ENCODE assay signal across 9 cellular contexts in genomic region chr3:53166781-53167291, GRCh38. TPM values are rescaled to one million over a fixed set of nuclear protein-coding genes. Genes with fewer than 3 reads are reported as not detected.
A peak's percentile ranks its signal among the peaks of the same experiment; 100 is the strongest.
DNase-seq lines count a peak whose midpoint lies in the region; ATAC-seq and TF ChIP-seq lines count a peak whose summit lies in the region.
"Had no signal": no experiment of that assay in that cellular context is flagged by ENCODE, and none has a peak within 500 bp of the region (broad histone marks: within the 10 kb centered on the region; RNA-seq: fewer than 3 reads in every experiment).

No MANE protein-coding gene starts in this region.

- H3K79me2 ChIP-seq in Karpas-422 (ENCODE audit: low read length), result peaks cover 93% of the 10 kb centered on the region

- peaks cover 32% of the 10 kb centered on the region; the same call in 1 of the 2 replicates for H4K20me1 ChIP-seq in Karpas-422 (ENCODE audit: insufficient read depth, low read depth, low read length)

- H2AFZ ChIP-seq in Karpas-422 (ENCODE audit: low read length), result no peak overlapping the region

- TF ChIP-seq CTCF in AG09319 (IDR thresholded peaks at IDR 0.05; ENCODE audit: low read depth, low read length), result no peak
- TF ChIP-seq CTCF in cardiac fibroblast (IDR thresholded peaks at IDR 0.05; ENCODE audit: low read depth, low read length), result no peak
- no peak for TF ChIP-seq CTCF in lung (IDR thresholded peaks at IDR 0.05; ENCODE audit: control extremely low read depth, extremely low read depth)

- H3K4me3 ChIP-seq in Karpas-422 (ENCODE audit: low read length) (peak overlapping the region; percentile 60), cardiac fibroblast (replicated peaks in 1 of 2; ENCODE audit: low read depth in 2 of 2, low read length in 2 of 2) (peak overlapping the region in 1 of 2 donors; percentile 24), lung (no peak overlapping the region)

- H3K4me1 ChIP-seq in Karpas-422 (ENCODE audit: low read length) (peaks cover 97% of the 10 kb centered on the region), lung (ENCODE audit: control insufficient read depth in 2 of 2, insufficient read depth in 2 of 2, low read length in 2 of 2) (peaks cover 0 to 31% of the 10 kb centered on the region in 2 donors)

- DNase-seq in AG09319 (ENCODE audit: extremely low read depth, low read depth) (peak; percentile 27), Karpas-422 (peak; percentile 74), cardiac fibroblast (ENCODE audit: low read depth in 2 of 2) (peak; percentile 81), lung (ENCODE audit: low spot score) (peak; percentile 79), NCI-H526 (lab: John Stamatoyannopoulos, UW) (no peak)
- DNase-seq: DND-41 had no signal

- H3K4me2 ChIP-seq in Karpas-422 (ENCODE audit: low read depth, low read length, poor library complexity, severe bottlenecking), result peak overlapping the region; percentile 72

- H3K27me3 ChIP-seq in Karpas-422 (ENCODE audit: low read length) (no peaks in the 10 kb centered on the region), lung (ENCODE audit: control insufficient read depth, insufficient read depth) (no peaks in the 10 kb centered on the region)

- H3K27ac ChIP-seq in Karpas-422 (ENCODE audit: low read length), result peak overlapping the region; percentile 97
- peak overlapping the region in 1 of 2 donors; percentile 89 for H3K27ac ChIP-seq in lung (ENCODE audit: low read depth in 1 of 2, low read length in 1 of 2)

- WGBS in lung, 2 donors, result 17 to 19% methylated on average over 9 of the region's 9 CpGs

- H3K36me3 ChIP-seq in Karpas-422 (ENCODE audit: insufficient read depth, low read length), result no peaks in the 10 kb centered on the region
- H3K36me3 ChIP-seq in lung (ENCODE audit: control insufficient read depth in 2 of 2, insufficient read depth in 2 of 2, low read length in 2 of 2), result peaks cover 0 to 9% of the 10 kb centered on the region in 2 donors

- ATAC-seq in lung (ENCODE audit: insufficient read depth, low FRiP score) (peak; percentile 75), HG02884 (IDR thresholded peaks at IDR 0.05; ENCODE audit: unreplicated experiment) (no peak), GM18861 (IDR thresholded peaks at IDR 0.05; ENCODE audit: unreplicated experiment) (no peak), HG02852 (IDR thresholded peaks at IDR 0.05; ENCODE audit: unreplicated experiment) (no peak)

- peak overlapping the region; percentile 71 for H3K9ac ChIP-seq in Karpas-422 (ENCODE audit: low read length)

- no peaks in the 10 kb centered on the region for H3K9me2 ChIP-seq in Karpas-422 (replicated peaks; ENCODE audit: insufficient read depth, low read length)

- H3K9me3 ChIP-seq in Karpas-422 (ENCODE audit: low read length) (no peaks in the 10 kb centered on the region), lung (ENCODE audit: control insufficient read depth in 2 of 2, insufficient read depth in 1 of 2, low read length in 1 of 2) (no peaks in the 10 kb centered on the region)

RNA-seq across cellular contexts. Expression of gene PRKCD, which starts 5.8 kb away (rescaled TPM):
- 22.7 and 27.9 TPM in 2 replicates for total RNA-seq in Karpas-422 (2014; rRNA removed; shearing (Covaris generic); ENCODE audit: low replicate concordance)
- total RNA-seq in lung, result 10 to 100 TPM; 34.9 to 85.2 TPM
- 10 to 100 TPM; 47.3 to 84.5 TPM for polyA plus RNA-seq in lung

RNA-seq across cellular contexts. Expression of gene RFT1, which starts 36.6 kb away (rescaled TPM):
- total RNA-seq in Karpas-422 (2014; rRNA removed; shearing (Covaris generic); ENCODE audit: low replicate concordance), result 20.5 and 29.9 TPM in 2 replicates
- total RNA-seq in lung, result 10 to 100 TPM; 21.3 to 23.1 TPM
- polyA plus RNA-seq in lung, result 10 to 100 TPM; 10.8 to 22.0 TPM

Comparison
In these comparisons a context has a peak if more than half of its experiments do, and no peak if none do; other contexts are left out.
1. DNase-seq: peak in AG09319 (single experiment), Karpas-422 (single experiment), cardiac fibroblast (2 of 2) and lung (single experiment); none in NCI-H526 (0 of 2).